In genomic region chr18:9834551-9834950, GRCh38 we compare ENCODE assay signal across 2 cellular contexts.
TF ChIP-seq lines count a peak whose summit lies in the region.

No MANE protein-coding gene starts in this region.

TF ChIP-seq in IMR-90, 13 proteins besides CTCF, POLR2A, EP300 and RAD21:
- no peak for TF ChIP-seq USF2 (IDR thresholded peaks at IDR 0.05; ENCODE audit: low read depth, low read length)
- TF ChIP-seq CEBPB (IDR thresholded peaks at IDR 0.05; ENCODE audit: low read depth, low read length), result no peak
- no peak for TF ChIP-seq RCOR1 (IDR thresholded peaks at IDR 0.05; ENCODE audit: insufficient replicate concordance, low read length)
- TF ChIP-seq MAZ (IDR thresholded peaks at IDR 0.05; ENCODE audit: borderline replicate concordance, low read depth, low read length), result no peak
- no peak for TF ChIP-seq CHD1 (IDR thresholded peaks at IDR 0.05; ENCODE audit: low read depth, low read length)
- no peak for TF ChIP-seq MAFK (IDR thresholded peaks at IDR 0.05; ENCODE audit: low read depth, low read length)
- no peak for TF ChIP-seq NFE2L2 (IDR thresholded peaks at IDR 0.05; ENCODE audit: low read depth, low read length)
- no peak for TF ChIP-seq FOS (IDR thresholded peaks at IDR 0.05; ENCODE audit: low read depth, low read length)
- TF ChIP-seq SMC3 (IDR thresholded peaks at IDR 0.05; ENCODE audit: low read depth, low read length), result no peak
- TF ChIP-seq MXI1 (IDR thresholded peaks at IDR 0.05; ENCODE audit: borderline replicate concordance, low read depth, low read length), result no peak
- no peak for TF ChIP-seq ELK1 (IDR thresholded peaks at IDR 0.05; ENCODE audit: borderline replicate concordance, low read depth, low read length)
- no peak for TF ChIP-seq RFX5 (IDR thresholded peaks at IDR 0.05; ENCODE audit: low read depth, low read length)
- TF ChIP-seq BHLHE40 (IDR thresholded peaks at IDR 0.05; ENCODE audit: low read depth, low read length), result no peak
TF ChIP-seq in IMR-90: peak in this region for 0.

TF ChIP-seq in H1, 55 proteins besides CTCF, POLR2A, EP300 and RAD21:
- TF ChIP-seq SIN3A (conservative IDR thresholded peaks at IDR 0.05 in 1 of 2, IDR thresholded peaks at IDR 0.05 in 1 of 2; ENCODE audit: low read depth in 1 of 2, low read length in 2 of 2) (no peak), CHD7 (IDR thresholded peaks at IDR 0.05; ENCODE audit: insufficient replicate concordance, low read length) (no peak), RBBP5 (IDR thresholded peaks at IDR 0.05; ENCODE audit: borderline replicate concordance, low read depth, low read length) (no peak), KDM1A (IDR thresholded peaks at IDR 0.05; ENCODE audit: borderline replicate concordance, low read length) (no peak), CEBPB (IDR thresholded peaks at IDR 0.05; ENCODE audit: low read depth, low read length) (no peak), EGR1 (IDR thresholded peaks at IDR 0.05; ENCODE audit: borderline replicate concordance, low read depth, low read length) (no peak), NANOG (IDR thresholded peaks at IDR 0.05; ENCODE audit: insufficient read depth, low read depth, low read length, poor library complexity, severe bottlenecking) (no peak), CHD2 (IDR thresholded peaks at IDR 0.05; ENCODE audit: low read length) (no peak), SIRT6 (IDR thresholded peaks at IDR 0.05; ENCODE audit: low read length) (no peak), SUZ12 (IDR thresholded peaks at IDR 0.05; ENCODE audit: low read length) (no peak), EZH2 (IDR thresholded peaks at IDR 0.05; ENCODE audit: low read depth, low read length, severe bottlenecking) (no peak), JUN (IDR thresholded peaks at IDR 0.05; ENCODE audit: low read depth, low read length) (no peak)
